Comparison of ENCODE assay signal across 8 cellular contexts in genomic region chr11:85647604-85648299, GRCh38. TPM values are rescaled to one million over a fixed set of nuclear protein-coding genes. Genes with fewer than 3 reads are reported as not detected.
A peak's percentile ranks its signal among the peaks of the same experiment; 100 is the strongest.
DNase-seq lines count a peak whose midpoint lies in the region; ATAC-seq and TF ChIP-seq lines count a peak whose summit lies in the region.

Gene TMEM126A, plus strand, starts transcription at chr11:85647967. Its CDS starts 2,289 bp downstream, at chr11:85650256.

- no peaks in the 10 kb centered on the region for H3K9me3 Mint-ChIP-seq in activated naive CD4-positive, alpha-beta T cell treated with anti-CD3 and anti-CD28 coated beads, Interleukin-2, amount 50 U/mL, for 72 hours

- H3K36me3 Mint-ChIP-seq in activated naive CD4-positive, alpha-beta T cell treated with anti-CD3 and anti-CD28 coated beads, Interleukin-2, amount 50 U/mL, for 72 hours, result peaks cover 6 to 16% of the 10 kb centered on the region in 2 donors

- no peak for TF ChIP-seq CTCF in GM10266 (IDR thresholded peaks at IDR 0.05; ENCODE audit: control insufficient read depth, insufficient read depth, low read depth, missing control alignments)

- ATAC-seq in HG02623 (IDR thresholded peaks at IDR 0.05; ENCODE audit: unreplicated experiment), result peak; percentile 99
- peak; percentile 97 to 98 for ATAC-seq in activated naive CD4-positive, alpha-beta T cell treated with anti-CD3 and anti-CD28 coated beads, Interleukin-2, amount 50 U/mL, for 72 hours

- DNase-seq in GM10266 (ENCODE audit: extremely low spot score), result peak; percentile 83
- DNase-seq in NCI-H1092 treated with DMSO at 0.1 percent for 48 hours (lab: John Stamatoyannopoulos, UW), result peak; percentile 91
- peak; percentile 69 for DNase-seq in SKM-1 (lab: John Stamatoyannopoulos, UW; ENCODE audit: unreplicated experiment)
- peak; percentile 91 to 92 for DNase-seq in activated naive CD4-positive, alpha-beta T cell treated with anti-CD3 and anti-CD28 coated beads, Interleukin-2, amount 50 U/mL, for 72 hours (ENCODE audit: low spot score in 2 of 2)
- peak; percentile 83 for DNase-seq in globus pallidus (ENCODE audit: low spot score)
- peak; percentile 38 for DNase-seq in non-pigmented ciliary epithelial cell (ENCODE audit: low read depth)
- peak; percentile 90 for DNase-seq in superior temporal gyrus (ENCODE audit: extremely low spot score)

- peak within 1 kb of the TSS; percentile 92 to 99 for H3K27ac Mint-ChIP-seq in activated naive CD4-positive, alpha-beta T cell treated with anti-CD3 and anti-CD28 coated beads, Interleukin-2, amount 50 U/mL, for 72 hours

RNA-seq across cellular contexts. Expression of gene TMEM126A, which starts in this region (rescaled TPM):
- 10 to 100 TPM; 36.5 to 60.3 TPM for total RNA-seq in activated naive CD4-positive, alpha-beta T cell treated with anti-CD3 and anti-CD28 coated beads, Interleukin-2, amount 50 U/mL, for 72 hours

Comparison
In these comparisons a context has a peak if more than half of its experiments do, and no peak if none do; other contexts are left out.
1. Peak in every context shown above with its lines: DNase-seq and ATAC-seq.
2. DNase-seq: peak in every context shown above with its lines; median percentile 92 in activated naive CD4-positive, alpha-beta T cell treated with anti-CD3 and anti-CD28 coated beads, Interleukin-2, amount 50 U/mL, for 72 hours; 91 in NCI-H1092 treated with DMSO at 0.1 percent for 48 hours; 90 in superior temporal gyrus; 83 in GM10266; 83 in globus pallidus; 69 in SKM-1; 38 in non-pigmented ciliary epithelial cell.